Comparison of ENCODE assay signal across 8 cellular contexts in genomic region chrX:11427082-11428033, GRCh38.
A peak's percentile ranks its signal among the peaks of the same experiment; 100 is the strongest.
DNase-seq lines count a peak whose midpoint lies in the region; ATAC-seq and TF ChIP-seq lines count a peak whose summit lies in the region.

No MANE protein-coding gene starts in this region.

- peak; percentile 45 for ATAC-seq in GM21390 (IDR thresholded peaks at IDR 0.05; ENCODE audit: unreplicated experiment)
- ATAC-seq in right lobe of liver = peak in 3 of 4 donors; percentile 56 to 68 (median 59)
- ATAC-seq in upper lobe of left lung (ENCODE audit: low FRiP score in 2 of 2) = peak; percentile 44 to 80
- ATAC-seq in GM18519 (IDR thresholded peaks at IDR 0.05; ENCODE audit: low FRiP score, unreplicated experiment) = no peak

- TF ChIP-seq CTCF in AG04449 (IDR thresholded peaks at IDR 0.05; ENCODE audit: insufficient read depth, low read length, missing control alignments) (peak; percentile 51), cardiac fibroblast (IDR thresholded peaks at IDR 0.05; ENCODE audit: low read depth, low read length) (peak; percentile 44), right lobe of liver (IDR thresholded peaks at IDR 0.05) (peak in 1 of 4 donors; percentile 12), upper lobe of left lung (IDR thresholded peaks at IDR 0.05) (peak in 5 of 6 experiments; percentile 23 to 54 (median 37))

- POLR2A ChIA-PET in AG04449 (lab: Yijun Ruan, JAX) = no interaction called here

- H3K27me3 ChIP-seq in right lobe of liver (no peaks in the 10 kb centered on the region), upper lobe of left lung (no peaks in the 10 kb centered on the region)

- no peaks in the 10 kb centered on the region for H3K4me1 ChIP-seq in right lobe of liver
- H3K4me1 ChIP-seq in upper lobe of left lung = no peaks in the 10 kb centered on the region

- TF ChIP-seq EP300 in upper lobe of left lung (IDR thresholded peaks at IDR 0.05) = peak in 1 of 4 donors; percentile 9

- DNase-seq in AG04449 (ENCODE audit: low read depth, low spot score) (no peak), cardiac fibroblast (ENCODE audit: low read depth in 2 of 2) (peak; percentile 41 to 52), right lobe of liver (peak in 2 of 3 donors; percentile 33 to 50), upper lobe of left lung (peak in 1 of 2 donors; percentile 88), DMS79 (lab: John Stamatoyannopoulos, UW) (no peak)
- DNase-seq in stimulated activated CD4-positive, alpha-beta T cell treated with anti-CD3 and anti-CD28 coated beads, Interleukin-1b, Interleukin-23, amount 100 ng/mL, for 48 hours = no peak

- CTCF ChIA-PET in AG04449 (lab: Yijun Ruan, JAX) = no interaction called here

- H3K27ac ChIP-seq in right lobe of liver (no peak overlapping the region), upper lobe of left lung (peak overlapping the region; percentile 57 to 77 (median 62))

- intact Hi-C loops in right lobe of liver (cut with DNase I) = no loop called here

- peak overlapping the region; percentile 60 for H3K4me3 ChIP-seq in AG04449 (ENCODE audit: low read depth, low read length)
- peak overlapping the region; percentile 66 to 69 for H3K4me3 ChIP-seq in cardiac fibroblast (replicated peaks in 1 of 2; ENCODE audit: low read depth in 2 of 2, low read length in 2 of 2)
- peak overlapping the region; percentile 16 to 31 (median 26) for H3K4me3 ChIP-seq in right lobe of liver
- peak overlapping the region; percentile 1 to 49 (median 40) for H3K4me3 ChIP-seq in upper lobe of left lung

- 42% methylated on average over 23 of the region's 72 CpGs for WGBS in right lobe of liver (ENCODE audit: insufficient coverage, low coverage, low lambda C conversion rate, missing lambda C conversion rate)
- 17 to 36% methylated on average over 10 to 67 of the region's 72 CpGs for WGBS in upper lobe of left lung, 2 donors

- TF ChIP-seq POLR2A in right lobe of liver (IDR thresholded peaks at IDR 0.05) (no peak), upper lobe of left lung (IDR thresholded peaks at IDR 0.05) (peak in 2 of 4 donors; percentile 11 to 20)

- H3K9me3 ChIP-seq in right lobe of liver = no peaks in the 10 kb centered on the region
- no peaks in the 10 kb centered on the region for H3K9me3 ChIP-seq in upper lobe of left lung

- no peaks in the 10 kb centered on the region for H3K36me3 ChIP-seq in right lobe of liver
- no peaks in the 10 kb centered on the region for H3K36me3 ChIP-seq in upper lobe of left lung

Comparison
In these comparisons a context has a peak if more than half of its experiments do, and no peak if none do; other contexts are left out.
1. DNase-seq: peak in cardiac fibroblast (2 of 2) and right lobe of liver (2 of 3); none in AG04449 (single experiment), DMS79 (single experiment) and stimulated activated CD4-positive, alpha-beta T cell treated with anti-CD3 and anti-CD28 coated beads, Interleukin-1b, Interleukin-23, amount 100 ng/mL, for 48 hours (single experiment).
2. H3K27ac ChIP-seq: peak in upper lobe of left lung (4 of 4); none in right lobe of liver (0 of 3).
3. Peak in every context shown above with its lines, with median percentiles within 50 percentile points of each other: H3K4me3 ChIP-seq.